Comparison of ENCODE assay signal across 23 cellular contexts in genomic region chr1:192635939-192636338, GRCh38. TPM values are rescaled to one million over a fixed set of nuclear protein-coding genes. Genes with fewer than 3 reads are reported as not detected.
"Had no signal": no experiment of that assay in that cellular context is flagged by ENCODE, and none has a peak within 500 bp of the region (broad histone marks: within the 10 kb centered on the region; RNA-seq: fewer than 3 reads in every experiment).

A gene with protein sequence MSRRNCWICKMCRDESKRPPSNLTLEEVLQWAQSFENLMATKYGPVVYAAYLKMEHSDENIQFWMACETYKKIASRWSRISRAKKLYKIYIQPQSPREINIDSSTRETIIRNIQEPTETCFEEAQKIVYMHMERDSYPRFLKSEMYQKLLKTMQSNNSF (plus strand): TSS chr1:192636147. CDS start chr1:192644335, 8,188 bp downstream.

- H3K27ac Mint-ChIP-seq: activated CD4-positive, alpha-beta T cell treated with anti-CD3 and anti-CD28 coated beads, Interleukin-2, amount 10 ng/mL, durations not matched to agents 24 days and 14 days; endodermal cell had no signal

- H3K27ac ChIP-seq: colonic mucosa, epithelial cell of prostate, foreskin keratinocyte had no signal

- H3K9me3 ChIP-seq: colonic mucosa had no signal

- H3K27me3 Mint-ChIP-seq: central memory CD8-positive, alpha-beta T cell had no signal

- H3K4me3 Mint-ChIP-seq: activated CD4-positive, alpha-beta T cell treated with anti-CD3 and anti-CD28 coated beads, Interleukin-2, amount 10 ng/mL, durations not matched to agents 24 days and 14 days; central memory CD8-positive, alpha-beta T cell; endodermal cell had no signal

- H3K36me3 ChIP-seq: colonic mucosa had no signal

- H3K9me3 Mint-ChIP-seq: activated CD4-positive, alpha-beta T cell treated with anti-CD3 and anti-CD28 coated beads, Interleukin-2, amount 10 ng/mL, durations not matched to agents 24 days and 14 days; central memory CD8-positive, alpha-beta T cell; endodermal cell had no signal

- H3K4me3 ChIP-seq: colonic mucosa, lung had no signal

- DNase-seq: activated CD4-positive, alpha-beta T cell treated with anti-CD3 and anti-CD28 coated beads, Interleukin-2, amount 10 ng/mL, durations not matched to agents 24 days and 14 days; activated CD8-positive, alpha-beta memory T cell treated with anti-CD3 and anti-CD28 coated beads, Interleukin-2, amount 50 U/mL, for 4 hours; activated effector memory CD4-positive, alpha-beta T cell treated with anti-CD3 and anti-CD28 coated beads, Interleukin-2, amount 50 U/mL, for 16 hours; activated naive CD4-positive, alpha-beta T cell treated with anti-CD3 and anti-CD28 coated beads, Interleukin-2, amount 50 U/mL, for 16 hours; activated T-cell treated with anti-CD3 and anti-CD28 coated beads, Interleukin-2, amount 50 U/mL, for 48 hours; aorta; colonic mucosa; endodermal cell; foreskin keratinocyte; hippocampal formation; islet precursor cell; occipital lobe; retina; stimulated activated CD4-positive, alpha-beta T cell treated with anti-CD3 and anti-CD28 coated beads, Interleukin-12 subunit alpha, Interleukin-12 subunit beta, amount 100 ng/mL, for 4 hours; stimulated activated CD4-positive, alpha-beta T cell treated with anti-CD3 and anti-CD28 coated beads, Interleukin-1b, Interleukin-23, amount 100 ng/mL, for 48 hours; stimulated activated CD8-positive, alpha-beta memory T cell treated with anti-CD3 and anti-CD28 coated beads, Interleukin-4, amount 100 ng/mL, for 48 hours; stimulated activated naive CD4-positive, alpha-beta T cell; T1000 had no signal

- H3K4me1 ChIP-seq: colonic mucosa, foreskin keratinocyte had no signal

- H3K27me3 ChIP-seq: colonic mucosa, foreskin keratinocyte had no signal

- H3K4me1 Mint-ChIP-seq: central memory CD8-positive, alpha-beta T cell had no signal

- ATAC-seq: foreskin keratinocyte had no signal

RNA-seq across cellular contexts. Expression of the gene that starts here (rescaled TPM):
- total RNA-seq: activated CD4-positive, alpha-beta T cell treated with anti-CD3 and anti-CD28 coated beads, Interleukin-2, amount 10 ng/mL, durations not matched to agents 24 days and 14 days; endodermal cell; fibroblast of lung; foreskin keratinocyte; occipital lobe had no signal
- polyA plus RNA-seq: fibroblast of lung, foreskin keratinocyte, neural cell had no signal
